ENCODE assay signal across 1 cellular context in genomic region chr20:57092112-57092899, GRCh38.
TF ChIP-seq lines count a peak whose summit lies in the region.

No MANE protein-coding gene starts in this region.

TF ChIP-seq in HEK293, 187 proteins besides CTCF, POLR2A, EP300 and RAD21 (continued from another document):
- peak; percentile 50; the same call in 1 of the 2 replicates for TF ChIP-seq INSM2 (tag by site-specific recombination; IDR thresholded peaks at IDR 0.05)
- 0 out of 2 replicates have a peak, but pooled peaks have one; percentile 17 for TF ChIP-seq ZFHX2 (tag by site-specific recombination; conservative IDR thresholded peaks at IDR 0.05)
- no peak for TF ChIP-seq ZNF169 (tag by site-specific recombination; IDR thresholded peaks at IDR 0.05)
- 0 out of 2 replicates have a peak, but pooled peaks have one; percentile 57 for TF ChIP-seq GLIS2 (tag by site-specific recombination; IDR thresholded peaks at IDR 0.05)
- TF ChIP-seq OVOL3 (tag by site-specific recombination; IDR thresholded peaks at IDR 0.05), result no peak
- TF ChIP-seq ZNF335 (tag by site-specific recombination; conservative IDR thresholded peaks at IDR 0.05), result peak; percentile 64; the same call in 1 of the 2 replicates
- peak; percentile 66; the same call in 1 of the 2 replicates for TF ChIP-seq SCRT2 (tag by site-specific recombination; IDR thresholded peaks at IDR 0.05)
- no peak for TF ChIP-seq ZNF776 (tag by site-specific recombination; IDR thresholded peaks at IDR 0.05; ENCODE audit: borderline replicate concordance)
- peak; percentile 80 for TF ChIP-seq ZBTB17 (tag by site-specific recombination; IDR thresholded peaks at IDR 0.05)
- TF ChIP-seq ZFP41 (tag by site-specific recombination; IDR thresholded peaks at IDR 0.05; ENCODE audit: borderline replicate concordance), result no peak
- TF ChIP-seq KLF1 (tag by site-specific recombination; IDR thresholded peaks at IDR 0.05), result peak; percentile 60; the same call in 1 of the 2 replicates
- peak; percentile 93; the same call in 1 of the 2 replicates for TF ChIP-seq ZBTB48 (tag by site-specific recombination; IDR thresholded peaks at IDR 0.05)
- no peak for TF ChIP-seq ZNF664 (tag by site-specific recombination; IDR thresholded peaks at IDR 0.05)
- TF ChIP-seq SETDB1 (IDR thresholded peaks at IDR 0.05; ENCODE audit: insufficient read length, low read length), result no peak
- TF ChIP-seq ZBTB8A (tag by site-specific recombination; IDR thresholded peaks at IDR 0.05), result 0 out of 2 replicates have a peak, but pooled peaks have one; percentile 38
- TF ChIP-seq ZNF707 (tag by site-specific recombination; IDR thresholded peaks at IDR 0.05), result no peak
- TF ChIP-seq ZNF544 (tag by site-specific recombination; IDR thresholded peaks at IDR 0.05), result no peak
- TF ChIP-seq ZSCAN5A (tag by site-specific recombination; IDR thresholded peaks at IDR 0.05), result 0 out of 2 replicates have a peak, but pooled peaks have one; percentile 51
- TF ChIP-seq ZNF624 (tag by site-specific recombination; IDR thresholded peaks at IDR 0.05), result no peak
- no peak for TF ChIP-seq BCL6B (tag by site-specific recombination; IDR thresholded peaks at IDR 0.05)
- peak; percentile 51; the same call in 1 of the 2 replicates for TF ChIP-seq ZSCAN4 (tag by site-specific recombination; IDR thresholded peaks at IDR 0.05)
- TF ChIP-seq ZXDB (tag by site-specific recombination; IDR thresholded peaks at IDR 0.05), result peak; percentile 48
- TF ChIP-seq ZNF292 (tag by site-specific recombination; IDR thresholded peaks at IDR 0.05; ENCODE audit: borderline replicate concordance, low read depth), result no peak
- TF ChIP-seq ZBTB49 (tag by site-specific recombination; IDR thresholded peaks at IDR 0.05; ENCODE audit: low read depth), result no peak
- 0 out of 2 replicates have a peak, but pooled peaks have one; percentile 25 for TF ChIP-seq ZNF324 (tag by site-specific recombination; IDR thresholded peaks at IDR 0.05)
- TF ChIP-seq HIC1 (tag by site-specific recombination; IDR thresholded peaks at IDR 0.05), result peak; percentile 44; the same call in 1 of the 2 replicates
- TF ChIP-seq ZNF600 (tag by site-specific recombination; IDR thresholded peaks at IDR 0.05), result peak; percentile 86
- TF ChIP-seq OSR2 (tag by site-specific recombination; IDR thresholded peaks at IDR 0.05), result no peak
- TF ChIP-seq ZNF174 (tag by site-specific recombination; IDR thresholded peaks at IDR 0.05), result no peak
- TF ChIP-seq ZNF24 (tag by site-specific recombination; IDR thresholded peaks at IDR 0.05), result 0 out of 2 replicates have a peak, but pooled peaks have one; percentile 26
